ENCODE assay signal across 8 cellular contexts in genomic region chr3:16883057-16883725, GRCh38. TPM values are rescaled to one million over a fixed set of nuclear protein-coding genes. Genes with fewer than 3 reads are reported as not detected.
DNase-seq lines count a peak whose midpoint lies in the region; ATAC-seq, FAIRE-seq and TF ChIP-seq lines count a peak whose summit lies in the region.

No MANE protein-coding gene starts in this region.

- H3K9me3 Mint-ChIP-seq in activated naive CD4-positive, alpha-beta T cell treated with anti-CD3 and anti-CD28 coated beads, Interleukin-2, amount 50 U/mL, for 24 hours: no peaks in the 10 kb centered on the region
- H3K9me3 Mint-ChIP-seq in activated naive CD4-positive, alpha-beta T cell treated with anti-CD3 and anti-CD28 coated beads, Interleukin-2, amount 50 U/mL, for 72 hours: peaks cover 0 to 3% of the 10 kb centered on the region in 2 donors
- H3K9me3 Mint-ChIP-seq in chondrocyte (ENCODE audit: low read depth) (no peaks in the 10 kb centered on the region), memory B cell (no peaks in the 10 kb centered on the region), type B pancreatic cell (peaks cover under 1% of the 10 kb centered on the region)

- peak overlapping the region; percentile 82 for H3K4me3 Mint-ChIP-seq in activated naive CD4-positive, alpha-beta T cell treated with anti-CD3 and anti-CD28 coated beads, Interleukin-2, amount 50 U/mL, for 24 hours
- peak overlapping the region; percentile 65 for H3K4me3 Mint-ChIP-seq in chondrocyte (ENCODE audit: unreplicated experiment)
- H3K4me3 Mint-ChIP-seq in memory B cell: peak overlapping the region; percentile 97
- peak overlapping the region; percentile 87 for H3K4me3 Mint-ChIP-seq in type B pancreatic cell

- no peak for DNase-seq in activated naive CD4-positive, alpha-beta T cell treated with anti-CD3 and anti-CD28 coated beads, Interleukin-2, amount 50 U/mL, for 72 hours (ENCODE audit: low spot score in 2 of 2)
- DNase-seq in chondrocyte (ENCODE audit: low spot score) (no peak), memory B cell (ENCODE audit: low spot score in 2 of 2) (no peak), type B pancreatic cell (ENCODE audit: extremely low spot score, unreplicated experiment) (no peak), NCI-H128 (lab: John Stamatoyannopoulos, UW; ENCODE audit: unreplicated experiment) (no peak), GM19239 (ENCODE audit: insufficient read length, low spot score) (no peak)

- peaks cover 31% of the 10 kb centered on the region for H3K4me1 Mint-ChIP-seq in activated naive CD4-positive, alpha-beta T cell treated with anti-CD3 and anti-CD28 coated beads, Interleukin-2, amount 50 U/mL, for 24 hours
- H3K4me1 Mint-ChIP-seq in chondrocyte (ENCODE audit: low read depth): peaks cover 16% of the 10 kb centered on the region
- H3K4me1 Mint-ChIP-seq in memory B cell: peaks cover 11% of the 10 kb centered on the region
- H3K4me1 Mint-ChIP-seq in type B pancreatic cell (ENCODE audit: unreplicated experiment): peaks cover 31% of the 10 kb centered on the region

- H3K36me3 Mint-ChIP-seq in activated naive CD4-positive, alpha-beta T cell treated with anti-CD3 and anti-CD28 coated beads, Interleukin-2, amount 50 U/mL, for 24 hours: peaks cover 1% of the 10 kb centered on the region
- H3K36me3 Mint-ChIP-seq in activated naive CD4-positive, alpha-beta T cell treated with anti-CD3 and anti-CD28 coated beads, Interleukin-2, amount 50 U/mL, for 72 hours: peaks cover 9 to 16% of the 10 kb centered on the region in 2 donors
- H3K36me3 Mint-ChIP-seq in chondrocyte (ENCODE audit: low read depth): no peaks in the 10 kb centered on the region
- H3K36me3 Mint-ChIP-seq in memory B cell: no peaks in the 10 kb centered on the region
- H3K36me3 Mint-ChIP-seq in type B pancreatic cell: no peaks in the 10 kb centered on the region

- H3K27ac Mint-ChIP-seq in activated naive CD4-positive, alpha-beta T cell treated with anti-CD3 and anti-CD28 coated beads, Interleukin-2, amount 50 U/mL, for 24 hours: peak overlapping the region; percentile 79
- peak overlapping the region in 1 of 2 donors; percentile 88 for H3K27ac Mint-ChIP-seq in activated naive CD4-positive, alpha-beta T cell treated with anti-CD3 and anti-CD28 coated beads, Interleukin-2, amount 50 U/mL, for 72 hours
- H3K27ac Mint-ChIP-seq in chondrocyte (ENCODE audit: unreplicated experiment) (no peak overlapping the region), memory B cell (peak overlapping the region; percentile 86), type B pancreatic cell (peak overlapping the region; percentile 4)

- no peaks in the 10 kb centered on the region for H3K27me3 Mint-ChIP-seq in activated naive CD4-positive, alpha-beta T cell treated with anti-CD3 and anti-CD28 coated beads, Interleukin-2, amount 50 U/mL, for 24 hours
- peaks cover 9% of the 10 kb centered on the region for H3K27me3 Mint-ChIP-seq in chondrocyte (ENCODE audit: low read depth)
- no peaks in the 10 kb centered on the region for H3K27me3 Mint-ChIP-seq in memory B cell
- H3K27me3 Mint-ChIP-seq in type B pancreatic cell: peaks cover 22% of the 10 kb centered on the region

- TF ChIP-seq CTCF in chondrocyte (IDR thresholded peaks at IDR 0.05) (no peak), type B pancreatic cell (conservative IDR thresholded peaks at IDR 0.05) (no peak)

- no peak for ATAC-seq in activated naive CD4-positive, alpha-beta T cell treated with anti-CD3 and anti-CD28 coated beads, Interleukin-2, amount 50 U/mL, for 72 hours
- no peak for ATAC-seq in memory B cell (ENCODE audit: low read depth)
- ATAC-seq in HG02610 (IDR thresholded peaks at IDR 0.05; ENCODE audit: unreplicated experiment): no peak

- no peak for FAIRE-seq in GM19239 (lab: Jason Lieb, UNC)

RNA-seq across cellular contexts. Expression of gene PLCL2, which starts 1.6 kb away (rescaled TPM):
- total RNA-seq in activated naive CD4-positive, alpha-beta T cell treated with anti-CD3 and anti-CD28 coated beads, Interleukin-2, amount 50 U/mL, for 72 hours: 10 to 100 TPM; 17.8 to 20.5 TPM
- 0.85 to 1.3 TPM (median 1.2 TPM) in 3 replicates for total RNA-seq in chondrocyte
- 6.5 and 10.6 TPM in 2 replicates for total RNA-seq in type B pancreatic cell (ENCODE audit: low replicate concordance)
